In the genomic region with DNA sequence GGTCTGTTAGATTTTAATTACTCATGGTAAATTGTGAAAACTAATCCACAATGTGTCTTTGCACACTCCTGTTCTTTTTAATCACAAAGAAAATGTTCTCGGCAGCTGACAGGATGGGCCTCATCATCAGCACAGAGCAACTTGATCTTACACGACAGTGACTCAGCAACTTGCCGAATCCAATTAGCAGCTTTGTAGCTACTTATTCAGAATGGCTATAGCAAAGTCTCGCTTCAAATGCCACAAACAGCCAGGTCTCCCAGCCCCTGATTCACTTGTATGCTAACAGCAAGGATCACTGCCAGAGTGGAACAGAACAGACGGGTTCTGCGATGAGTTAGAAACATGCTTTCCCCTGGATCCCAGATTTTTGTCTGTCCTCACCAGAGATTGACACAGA, we compare ENCODE assay signal across 9 cellular contexts.
DNase-seq lines count a peak whose midpoint lies in the region; ATAC-seq, FAIRE-seq and TF ChIP-seq lines count a peak whose summit lies in the region.
"Had no signal": no experiment of that assay in that cellular context is flagged by ENCODE, and none has a peak within 500 bp of the region (broad histone marks: within the 10 kb centered on the region; RNA-seq: fewer than 3 reads in every experiment).

No MANE protein-coding gene starts in this region.

- CTCF ChIA-PET in AG04450 (lab: Charles Lee) (interaction anchor here (0.8 kb wide), 1 partner anchor 281 kb away, joined by 3 read pairs; no protein-coding TSS in a partner anchor), IMR-90 (lab: Yijun Ruan, JAX) (interaction anchor here (0.6 to 1.3 kb wide), 2 partner anchors 254 to 281 kb away, joined by 3 read pairs; no protein-coding TSS in a partner anchor), K562 (lab: Yijun Ruan, JAX; ENCODE audit: low intra/inter-chr PET ratio) (no interaction called here)

- peak overlapping the region; percentile 77 for H2BK5ac ChIP-seq in IMR-90 (ENCODE audit: low read depth, low read length, poor library complexity, severe bottlenecking)

- H3K56ac ChIP-seq in IMR-90 (ENCODE audit: extremely low read depth, insufficient read depth, low read length), result no peak overlapping the region

- FAIRE-seq in K562 (lab: Jason Lieb, UNC), result peak; percentile 73
- FAIRE-seq: HTR-8/SVneo had no signal

- H3K4me1 ChIP-seq in IMR-90 (ENCODE audit: control insufficient read depth, insufficient read depth, low read length), result peaks cover 10% of the 10 kb centered on the region
- H3K4me1 ChIP-seq in K562 (replicated peaks in 1 of 2; ENCODE audit: control insufficient read depth in 2 of 2, insufficient read depth in 2 of 2, low read length in 2 of 2), result peaks cover 0 to 10% of the 10 kb centered on the region in 2 experiments; a peak in 2 of 5 replicates

- intact Hi-C loops in IMR-90 (cut with micrococcal nuclease), result loop anchor here (10.0 kb wide), 1 partner anchor 793 kb away; no protein-coding TSS in a partner anchor
- intact Hi-C loops in K562 (cut with micrococcal nuclease), result no loop called here

- H2AK9ac ChIP-seq in IMR-90 (replicated peaks; ENCODE audit: low read depth, low read length, poor library complexity), result no peak overlapping the region

- peak overlapping the region; percentile 59; the same call in 1 of the 3 replicates for H2BK15ac ChIP-seq in IMR-90 (ENCODE audit: low read depth, low read length)

- peak overlapping the region; percentile 71 for H3K4ac ChIP-seq in IMR-90 (ENCODE audit: low read depth, low read length)

- dilution Hi-C loops in IMR-90 (cut with HindIII; ENCODE audit: low sequenced_read_pairs, unreplicated experiment), result no loop called here

- no peaks in the 10 kb centered on the region for H3K36me3 ChIP-seq in IMR-90 (ENCODE audit: control insufficient read depth, insufficient read depth, low read length)
- H3K36me3 ChIP-seq in K562 (ENCODE audit: control insufficient read depth, insufficient read depth, low read length), result no peaks in the 10 kb centered on the region

- peak overlapping the region; percentile 79 for H2AFZ ChIP-seq in IMR-90 (replicated peaks; ENCODE audit: low read length, poor library complexity)
- H2AFZ ChIP-seq in K562 (ENCODE audit: low read depth, low read length), result no peak overlapping the region

- H4K20me1 ChIP-seq in IMR-90 (ENCODE audit: insufficient read depth, low read length) (no peaks in the 10 kb centered on the region), K562 (replicated peaks; ENCODE audit: control insufficient read depth, insufficient read depth, low read length) (0 out of 2 replicates have a peak, but pooled peaks cover 3% of the 10 kb centered on the region)

- ATAC-seq in IMR-90 (ENCODE audit: low read depth), result peak; percentile 84
- peak; percentile 56 for ATAC-seq in K562
- ATAC-seq in HG02588 (IDR thresholded peaks at IDR 0.05; ENCODE audit: unreplicated experiment), result no peak

- BruUV-seq in IMR-90 (replicated peaks; lab: Mats Ljungman, UMichigan), result no TSS peak
- no TSS peak for BruUV-seq in K562 (replicated peaks; lab: Mats Ljungman, UMichigan)

- H2BK20ac ChIP-seq in IMR-90 (ENCODE audit: low read depth, low read length), result peak overlapping the region; percentile 93; the same call in 1 of the 2 replicates

- TF ChIP-seq EP300 in K562 (IDR thresholded peaks at IDR 0.05; ENCODE audit: low read length), result no peak

- in situ Hi-C loops in IMR-90 (cut with MboI; ENCODE audit: low sequenced_read_pairs), result no loop called here
- in situ Hi-C loops in K562 (cut with MboI), result no loop called here

- H3K27me3 ChIP-seq in AG04450 (ENCODE audit: control insufficient read depth, insufficient read depth, low read length) (no peaks in the 10 kb centered on the region), IMR-90 (ENCODE audit: control insufficient read depth, insufficient read depth, low read length) (no peaks in the 10 kb centered on the region), K562 (ENCODE audit: control insufficient read depth in 2 of 2, insufficient read depth in 2 of 2, low read length in 2 of 2) (0 out of 5 replicates have a peak, but pooled peaks cover 0 to 13% of the 10 kb centered on the region in 2 experiments)

- H4K5ac ChIP-seq in IMR-90 (ENCODE audit: low read depth, low read length), result peak overlapping the region; percentile 96

- no peaks in the 10 kb centered on the region for H3K9me1 ChIP-seq in IMR-90 (ENCODE audit: insufficient read depth, low read length)
- H3K9me1 ChIP-seq in K562 (ENCODE audit: control insufficient read depth, insufficient read depth, low read length), result no peaks in the 10 kb centered on the region

- H3K9ac ChIP-seq in IMR-90 (ENCODE audit: low read depth, low read length) (peak overlapping the region; percentile 34; the same call in 1 of the 2 replicates), K562 (ENCODE audit: insufficient read depth in 1 of 2, low read depth in 2 of 2, low read length in 2 of 2) (no peak overlapping the region)

- H3K27ac ChIP-seq in AG04450 (ENCODE audit: low read depth, low read length) (peak overlapping the region; percentile 76), IMR-90 (ENCODE audit: insufficient read depth, low read length) (peak overlapping the region; percentile 68), K562 (ENCODE audit: extremely low read depth, low read depth, low read length) (no peak overlapping the region)

- TF ChIP-seq POLR2A in IMR-90 (IDR thresholded peaks at IDR 0.05; ENCODE audit: low read depth, low read length) (no peak), K562 (conservative IDR thresholded peaks at IDR 0.05) (no peak)

- H3K4me3 ChIP-seq in AG04450 (ENCODE audit: low read depth, low read length), result no peak overlapping the region
- no peak overlapping the region for H3K4me3 ChIP-seq in IMR-90 (ENCODE audit: insufficient read depth, low read depth, low read length)
- H3K4me3 ChIP-seq in K562, result no peak overlapping the region

- peak overlapping the region; percentile 57 for H3K4me2 ChIP-seq in IMR-90 (ENCODE audit: low read depth, low read length)
- no peak overlapping the region for H3K4me2 ChIP-seq in K562 (ENCODE audit: insufficient read depth, low read length)

- H3K9me3 ChIP-seq in AG04450 (ENCODE audit: control insufficient read depth, insufficient read depth, low read length) (no peaks in the 10 kb centered on the region; the same call in 1 of the 2 replicates), IMR-90 (ENCODE audit: control insufficient read depth, insufficient read depth, low read length) (peaks cover 3% of the 10 kb centered on the region; the same call in 1 of the 2 replicates), K562 (replicated peaks; ENCODE audit: control insufficient read depth, insufficient read depth, low read depth, low read length) (0 out of 2 replicates have a peak, but pooled peaks cover 2% of the 10 kb centered on the region)

- peak overlapping the region; percentile 76 for H4K91ac ChIP-seq in IMR-90 (ENCODE audit: insufficient read depth, low read depth, low read length)

- peak overlapping the region; percentile 92 for H2BK120ac ChIP-seq in IMR-90 (ENCODE audit: low read depth, low read length)

- H3K18ac ChIP-seq in IMR-90 (ENCODE audit: low read depth, low read length), result peak overlapping the region; percentile 98

- DNase-seq in AG04450 (ENCODE audit: low read depth, low spot score) (peak; percentile 62), IMR-90 (peak; percentile 82), K562 (ENCODE audit: extremely low read depth in 1 of 4, low spot score in 3 of 4) (peak in 1 of 4 experiments; percentile 50), iPS-NIHi11 (ENCODE audit: low spot score) (peak; percentile 45), T1000 (lab: John Stamatoyannopoulos, UW) (no peak), GDM1 (lab: John Stamatoyannopoulos, UW) (no peak), HK-2 (ENCODE audit: unreplicated experiment) (no peak)

- H3K14ac ChIP-seq in IMR-90 (replicated peaks; ENCODE audit: low read depth, low read length), result 0 out of 2 replicates have a peak overlapping the region, but pooled peaks have one; percentile 47

- POLR2A ChIA-PET in AG04450 (lab: Yijun Ruan, JAX) (no interaction called here), IMR-90 (lab: Charles Lee; ENCODE audit: unreplicated experiment) (no interaction called here), K562 (lab: Yijun Ruan, JAX) (interaction anchor here (0.6 kb wide), 1 partner anchor 86 kb away, joined by 3 read pairs; no protein-coding TSS in a partner anchor)

- no peak for TF ChIP-seq RAD21 in IMR-90 (IDR thresholded peaks at IDR 0.05; ENCODE audit: low read length)
- no peak for TF ChIP-seq RAD21 in K562 (CRISPR knock-in tag; conservative IDR thresholded peaks at IDR 0.05 in 1 of 2, IDR thresholded peaks at IDR 0.05 in 1 of 2)

- no peak overlapping the region; the same call in 1 of the 2 replicates for H3K23ac ChIP-seq in IMR-90 (ENCODE audit: low read depth, low read length)

- peak overlapping the region; percentile 70 to 88; a peak in 3 of 4 replicates for H4K8ac ChIP-seq in IMR-90 (ENCODE audit: low read depth in 2 of 2, low read length in 2 of 2)

- no peaks in the 10 kb centered on the region for H3K79me1 ChIP-seq in IMR-90 (ENCODE audit: low read depth in 1 of 2, low read length in 2 of 2)

- H3K79me2 ChIP-seq in K562 (ENCODE audit: control insufficient read depth, insufficient read depth, low read length), result no peaks in the 10 kb centered on the region

- 87% methylated on average over 3 of the region's 6 CpGs; no CpG with 5 or more reads in 1 of the 2 experiments for WGBS in IMR-90 (ENCODE audit: extremely low coverage in 2 of 2, insufficient read length in 1 of 2), 2 experiments
- 25% methylated on average over 6 of the region's 6 CpGs for WGBS in K562 (ENCODE audit: insufficient coverage, low coverage, missing lambda C conversion rate)

- 0 out of 2 replicates have a peak overlapping the region, but pooled peaks have one; percentile 15 for H2AK5ac ChIP-seq in IMR-90 (ENCODE audit: low read depth, low read length)

- TF ChIP-seq CTCF in AG04450 (IDR thresholded peaks at IDR 0.05; ENCODE audit: low read depth, low read length) (no peak), IMR-90 (conservative IDR thresholded peaks at IDR 0.05; ENCODE audit: low read depth, low read length) (no peak), K562 (IDR thresholded peaks at IDR 0.05 in 2 of 3, conservative IDR thresholded peaks at IDR 0.05 in 1 of 3; ENCODE audit: insufficient read depth in 2 of 3, low read depth in 1 of 3, low read length in 3 of 3) (no peak)

TF ChIP-seq in IMR-90, 13 proteins besides CTCF, POLR2A, EP300 and RAD21:
- peak; percentile 96 for TF ChIP-seq NFE2L2 (IDR thresholded peaks at IDR 0.05; ENCODE audit: low read depth, low read length)
- TF ChIP-seq FOS (IDR thresholded peaks at IDR 0.05; ENCODE audit: low read depth, low read length), result no peak
- peak; percentile 67 for TF ChIP-seq MAFK (IDR thresholded peaks at IDR 0.05; ENCODE audit: low read depth, low read length)

TF ChIP-seq in K562, 482 proteins besides CTCF, POLR2A, EP300 and RAD21 (continues in another document):
- TF ChIP-seq ZNF316 (IDR thresholded peaks at IDR 0.05) (peak; percentile 77), C11orf30 (IDR thresholded peaks at IDR 0.05; ENCODE audit: low read depth) (peak; percentile 85), NFE2L1 (tag; IDR thresholded peaks at IDR 0.05; ENCODE audit: borderline replicate concordance, low read depth) (peak; percentile 86), NFE2 (IDR thresholded peaks at IDR 0.05; ENCODE audit: low read depth) (peak; percentile 92), MAFF (IDR thresholded peaks at IDR 0.05; ENCODE audit: low read length) (peak; percentile 80), TCFL5 (CRISPR knock-in tag; conservative IDR thresholded peaks at IDR 0.05) (no peak), MAFG (tag; conservative IDR thresholded peaks at IDR 0.05) (peak; percentile 94), MAFK (IDR thresholded peaks at IDR 0.05; ENCODE audit: low read length) (peak; percentile 78)

Comparison
In these comparisons a context has a peak if more than half of its experiments do, and no peak if none do; other contexts are left out.
1. DNase-seq: peak in AG04450 (single experiment), IMR-90 (single experiment) and iPS-NIHi11 (single experiment); none in T1000 (single experiment), GDM1 (single experiment) and HK-2 (single experiment).